ENCODE assay signal across 25 cellular contexts in the genomic region with DNA sequence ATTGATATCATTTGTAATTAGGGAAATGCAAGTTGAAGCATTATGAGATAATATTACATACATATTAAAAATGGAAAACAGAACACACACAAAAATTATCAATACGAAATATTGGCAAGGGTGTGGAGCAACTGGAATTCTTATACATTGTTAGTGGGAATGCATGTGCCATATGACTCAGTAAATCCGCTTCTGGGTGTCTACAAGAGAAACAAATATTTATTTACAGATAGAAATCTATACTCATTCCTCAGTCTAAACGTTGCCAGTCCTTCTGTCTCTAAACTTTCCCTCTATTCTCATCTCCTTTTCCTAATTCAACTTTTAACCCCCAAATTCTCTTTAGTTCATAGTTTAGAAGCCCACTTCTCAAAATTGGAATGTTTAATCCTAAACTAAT.
"Had no signal": no experiment of that assay in that cellular context is flagged by ENCODE, and none has a peak within 500 bp of the region (broad histone marks: within the 10 kb centered on the region; RNA-seq: fewer than 3 reads in every experiment).

No MANE protein-coding gene starts in this region.

- H3K9me3 ChIP-seq: colonic mucosa, esophagus muscularis mucosa, esophagus squamous epithelium, gastrocnemius medialis, gastroesophageal sphincter, heart left ventricle, heart right ventricle had no signal

- H3K4me3 ChIP-seq: colonic mucosa, coronary artery, dorsolateral prefrontal cortex, esophagus muscularis mucosa, esophagus squamous epithelium, gastrocnemius medialis, gastroesophageal sphincter, heart left ventricle, heart right ventricle had no signal

- DNase-seq: colonic mucosa; cortex of kidney; dermis blood vessel endothelial cell; dorsolateral prefrontal cortex; effector CD4-positive, alpha-beta T cell; effector CD8-positive, alpha-beta T cell; effector memory CD4-positive, alpha-beta T cell; effector memory CD8-positive, alpha-beta T cell; endodermal cell; erythroblast; esophagus squamous epithelium; foreskin fibroblast; foreskin keratinocyte; foreskin melanocyte; gastrocnemius medialis; glutamatergic neuron; head of caudate nucleus; heart left ventricle; heart right ventricle had no signal

- ATAC-seq: effector memory CD8-positive, alpha-beta T cell; esophagus mucosa; foreskin keratinocyte; gastrocnemius medialis; gastroesophageal sphincter; heart left ventricle; heart right ventricle had no signal

- H3K9me3 Mint-ChIP-seq: dendritic cell treated with granulocyte-macrophage colony-stimulating factor and Interleukin-4, amounts not matched to agents 40 ng/mL and 50 ng/mL, for 4 days; endodermal cell had no signal

- H3K4me3 Mint-ChIP-seq: dendritic cell treated with granulocyte-macrophage colony-stimulating factor and Interleukin-4, amounts not matched to agents 40 ng/mL and 50 ng/mL, for 4 days; effector memory CD8-positive, alpha-beta T cell; endodermal cell had no signal

- H3K4me1 ChIP-seq: colonic mucosa, esophagus muscularis mucosa, esophagus squamous epithelium, gastrocnemius medialis, gastroesophageal sphincter, heart left ventricle, heart right ventricle had no signal

- H3K36me3 ChIP-seq: colonic mucosa, esophagus muscularis mucosa, esophagus squamous epithelium, gastrocnemius medialis, gastroesophageal sphincter, heart left ventricle, heart right ventricle had no signal

- H3K27me3 ChIP-seq: colonic mucosa, esophagus muscularis mucosa, esophagus squamous epithelium, foreskin keratinocyte, gastrocnemius medialis, gastroesophageal sphincter, heart left ventricle, heart right ventricle had no signal

- H3K27ac Mint-ChIP-seq: dendritic cell treated with granulocyte-macrophage colony-stimulating factor and Interleukin-4, amounts not matched to agents 40 ng/mL and 50 ng/mL, for 4 days; effector memory CD8-positive, alpha-beta T cell; endodermal cell had no signal

- H3K27me3 Mint-ChIP-seq: dendritic cell treated with granulocyte-macrophage colony-stimulating factor and Interleukin-4, amounts not matched to agents 40 ng/mL and 50 ng/mL, for 4 days; effector memory CD8-positive, alpha-beta T cell had no signal

- H3K27ac ChIP-seq: colonic mucosa, coronary artery, dorsolateral prefrontal cortex, epithelial cell of prostate, esophagus muscularis mucosa, esophagus squamous epithelium, foreskin keratinocyte, gastrocnemius medialis, gastroesophageal sphincter, heart left ventricle, heart right ventricle had no signal
